22 cellular contexts compared by ENCODE assay signal in the genomic region with DNA sequence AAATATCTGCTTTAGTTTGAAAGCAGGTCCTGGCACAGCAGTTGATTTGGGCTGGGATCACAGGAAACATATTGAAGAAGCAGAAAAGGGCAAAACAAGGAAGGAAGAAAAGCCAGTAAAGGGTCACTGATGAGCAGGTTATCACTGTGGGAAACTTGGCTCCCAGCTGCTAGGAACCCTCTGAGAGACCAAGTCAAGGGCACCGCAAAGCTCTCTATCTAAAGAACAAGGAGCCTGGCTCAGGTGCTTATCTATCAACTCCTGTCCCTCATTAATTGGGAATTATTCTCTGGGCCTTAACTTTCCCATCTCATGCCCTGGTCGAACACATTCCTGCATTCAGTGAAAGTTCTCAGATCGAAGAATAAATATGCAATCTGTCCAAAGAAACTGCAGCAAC.
"Had no signal": no experiment of that assay in that cellular context is flagged by ENCODE, and none has a peak within 500 bp of the region (broad histone marks: within the 10 kb centered on the region; RNA-seq: fewer than 3 reads in every experiment).

No MANE protein-coding gene starts in this region.

- DNase-seq: effector memory CD4-positive, alpha-beta T cell; gastrocnemius medialis; heart right ventricle; left colon; left ventricle myocardium superior; mesenchymal stem cell; naive B cell; occipital lobe; pancreas; right cardiac atrium; small intestine; stimulated activated CD4-positive, alpha-beta T cell treated with anti-CD3 and anti-CD28 coated beads, Interleukin-12 subunit alpha, Interleukin-12 subunit beta, amount 100 ng/mL, for 4 hours; stimulated activated CD4-positive, alpha-beta T cell treated with anti-CD3 and anti-CD28 coated beads, Interleukin-2, amount 100 ng/mL, for 48 hours; stimulated activated naive CD8-positive, alpha-beta T cell treated with anti-CD3 and anti-CD28 coated beads, Interleukin-15, Interleukin-2, amounts not matched to agents 100 U/mL and 50 U/mL, for 24 hours had no signal

- H3K27ac ChIP-seq: epithelial cell of prostate, esophagus muscularis mucosa, gastrocnemius medialis, heart right ventricle, pancreas, suprapubic skin, thyroid gland had no signal

- H3K27ac Mint-ChIP-seq: naive B cell, nephron, progenitor cell of endocrine pancreas, type B pancreatic cell had no signal

- H3K4me3 ChIP-seq: esophagus muscularis mucosa, gastrocnemius medialis, heart right ventricle, lung, pancreas, suprapubic skin, thyroid gland had no signal

- ATAC-seq: gastrocnemius medialis; heart right ventricle; left colon; left ventricle myocardium superior; pancreas; right cardiac atrium; stimulated activated naive CD8-positive, alpha-beta T cell treated with anti-CD3 and anti-CD28 coated beads, Interleukin-15, Interleukin-2, amounts not matched to agents 100 U/mL and 50 U/mL, for 24 hours had no signal

- H3K36me3 ChIP-seq: esophagus muscularis mucosa, gastrocnemius medialis, heart right ventricle, pancreas, suprapubic skin, thyroid gland had no signal

- H3K9me3 Mint-ChIP-seq: nephron, type B pancreatic cell had no signal

- H3K27me3 ChIP-seq: esophagus muscularis mucosa, gastrocnemius medialis, heart right ventricle, pancreas, suprapubic skin, thyroid gland had no signal

- H3K9me3 ChIP-seq: esophagus muscularis mucosa, gastrocnemius medialis, heart right ventricle, pancreas, suprapubic skin, thyroid gland had no signal

- H3K4me1 ChIP-seq: esophagus muscularis mucosa, gastrocnemius medialis, heart right ventricle, pancreas, suprapubic skin, thyroid gland had no signal

- H3K27me3 Mint-ChIP-seq: naive B cell, type B pancreatic cell had no signal

- H3K36me3 Mint-ChIP-seq: naive B cell, type B pancreatic cell had no signal

- H3K4me3 Mint-ChIP-seq: naive B cell, nephron, type B pancreatic cell had no signal

- H3K4me1 Mint-ChIP-seq: naive B cell, nephron had no signal
